Comparison of ENCODE assay signal across 13 cellular contexts in genomic region chr1:168708698-168709406, GRCh38. TPM values are rescaled to one million over a fixed set of nuclear protein-coding genes. Genes with fewer than 3 reads are reported as not detected.
A peak's percentile ranks its signal among the peaks of the same experiment; 100 is the strongest.
DNase-seq lines count a peak whose midpoint lies in the region; ATAC-seq, FAIRE-seq and TF ChIP-seq lines count a peak whose summit lies in the region.
"Had no signal": no experiment of that assay in that cellular context is flagged by ENCODE, and none has a peak within 500 bp of the region (broad histone marks: within the 10 kb centered on the region; RNA-seq: fewer than 3 reads in every experiment).

No MANE protein-coding gene starts in this region.

- peak; percentile 54 for ATAC-seq in HepG2
- ATAC-seq in right lobe of liver = no peak
- ATAC-seq in Right ventricle myocardium superior (ENCODE audit: poor library complexity) = peak; percentile 67
- ATAC-seq in activated CD8-positive, alpha-beta memory T cell treated with anti-CD3 and anti-CD28 coated beads, Interleukin-2, amount 10 ng/mL, durations not matched to agents 7 days and 5 days = no peak
- no peak for ATAC-seq in GM18907 (IDR thresholded peaks at IDR 0.05; ENCODE audit: unreplicated experiment)

- in situ Hi-C loops in HepG2 (cut with HindIII; ENCODE audit: extremely low pct_ligation_motif_present, low pct_unique_long_range_greater_than_20kb) = no loop called here

- intact Hi-C loops in HepG2 (cut with micrococcal nuclease; ENCODE audit: unreplicated experiment) = no loop called here
- intact Hi-C loops in right lobe of liver (cut with DNase I) = no loop called here
- intact Hi-C loops in Right ventricle myocardium superior (cut with DNase I) = no loop called here

- no peaks in the 10 kb centered on the region for H4K20me1 ChIP-seq in HepG2 (ENCODE audit: insufficient read depth, low read length)

- no peak overlapping the region for H3K4me3 Mint-ChIP-seq in osteocyte (ENCODE audit: unreplicated experiment)
- no peak overlapping the region for H3K4me3 Mint-ChIP-seq in activated CD8-positive, alpha-beta memory T cell treated with anti-CD3 and anti-CD28 coated beads, Interleukin-2, amount 10 ng/mL, durations not matched to agents 7 days and 5 days

- H2AFZ ChIP-seq in HepG2 (ENCODE audit: low read length) = no peak overlapping the region

- H3K9me3 ChIP-seq in HepG2 (ENCODE audit: low read length) (no peaks in the 10 kb centered on the region), right lobe of liver (no peaks in the 10 kb centered on the region)

- no TSS peak for BruUV-seq in HepG2 (replicated peaks; lab: Mats Ljungman, UMichigan)

- DNase-seq in HepG2 (ENCODE audit: low spot score) (no peak), right lobe of liver (no peak), Right ventricle myocardium superior (no peak), osteocyte (ENCODE audit: extremely low spot score, unreplicated experiment) (no peak), AG08396 (ENCODE audit: low spot score) (no peak)
- DNase-seq in activated CD8-positive, alpha-beta memory T cell treated with anti-CD3 and anti-CD28 coated beads, Interleukin-2, amount 10 ng/mL, durations not matched to agents 7 days and 5 days = no peak
- no peak for DNase-seq in activated CD4-positive, alpha-beta T cell treated with anti-CD3 and anti-CD28 coated beads, Interleukin-2, amount 50 U/mL, for 4 hours
- DNase-seq: activated CD4-positive, CD25-positive, alpha-beta regulatory T cell; cortex of kidney; NCI-H1092; SW 1271 had no signal

- no peaks in the 10 kb centered on the region for H3K36me3 Mint-ChIP-seq in osteocyte (ENCODE audit: unreplicated experiment)
- no peaks in the 10 kb centered on the region for H3K36me3 Mint-ChIP-seq in activated CD8-positive, alpha-beta memory T cell treated with anti-CD3 and anti-CD28 coated beads, Interleukin-2, amount 10 ng/mL, durations not matched to agents 7 days and 5 days

- H3K4me2 ChIP-seq in HepG2 (ENCODE audit: low read depth, low read length) = peak overlapping the region; percentile 56; the same call in 1 of the 2 replicates

- peak overlapping the region; percentile 97 for H3K27ac Mint-ChIP-seq in osteocyte (ENCODE audit: unreplicated experiment)
- no peak overlapping the region for H3K27ac Mint-ChIP-seq in activated CD8-positive, alpha-beta memory T cell treated with anti-CD3 and anti-CD28 coated beads, Interleukin-2, amount 10 ng/mL, durations not matched to agents 7 days and 5 days

- TF ChIP-seq CTCF in HepG2 (CRISPR knock-in tag; IDR thresholded peaks at IDR 0.05) (no peak), right lobe of liver (IDR thresholded peaks at IDR 0.05) (no peak), osteocyte (IDR thresholded peaks at IDR 0.05) (no peak)

- TF ChIP-seq EP300 in HepG2 (IDR thresholded peaks at IDR 0.05; ENCODE audit: low read depth in 2 of 2, low read length in 2 of 2) (no peak), HepG2 (CRISPR knock-in tag; IDR thresholded peaks at IDR 0.05; ENCODE audit: borderline replicate concordance) (no peak)

- H3K9me3 Mint-ChIP-seq in osteocyte (ENCODE audit: unreplicated experiment) = peaks cover 3% of the 10 kb centered on the region
- H3K9me3 Mint-ChIP-seq in activated CD8-positive, alpha-beta memory T cell treated with anti-CD3 and anti-CD28 coated beads, Interleukin-2, amount 10 ng/mL, durations not matched to agents 7 days and 5 days (ENCODE audit: low read depth) = no peaks in the 10 kb centered on the region

- H3K27me3 ChIP-seq in HepG2 (ENCODE audit: control insufficient read depth in 1 of 2, insufficient read depth in 2 of 2, low read length in 2 of 2) (peaks cover 0 to 5% of the 10 kb centered on the region in 2 experiments; a peak in 3 of 5 replicates), right lobe of liver (no peaks in the 10 kb centered on the region)

- H3K4me3 ChIP-seq in HepG2 (replicated peaks in 1 of 3; ENCODE audit: insufficient read depth in 1 of 3, low read depth in 2 of 3, low read length in 3 of 3) = no peak overlapping the region
- H3K4me3 ChIP-seq in right lobe of liver = no peak overlapping the region

- no peak for FAIRE-seq in HepG2 (lab: Jason Lieb, UNC)
- FAIRE-seq: A204.1 had no signal

- H3K4me1 ChIP-seq in HepG2 (ENCODE audit: insufficient read depth, low read length) (peaks cover 15% of the 10 kb centered on the region), right lobe of liver (no peaks in the 10 kb centered on the region)

- no peaks in the 10 kb centered on the region for H3K79me2 ChIP-seq in HepG2 (ENCODE audit: insufficient read depth, low read length)

- no peak for TF ChIP-seq RAD21 in HepG2 (CRISPR knock-in tag; IDR thresholded peaks at IDR 0.05)

- H3K4me1 Mint-ChIP-seq in osteocyte (ENCODE audit: unreplicated experiment) = peaks cover 34% of the 10 kb centered on the region
- H3K4me1 Mint-ChIP-seq in activated CD8-positive, alpha-beta memory T cell treated with anti-CD3 and anti-CD28 coated beads, Interleukin-2, amount 10 ng/mL, durations not matched to agents 7 days and 5 days = no peaks in the 10 kb centered on the region

- H3K27ac ChIP-seq in HepG2 (ENCODE audit: extremely low read length, insufficient read depth, low read length) = no peak overlapping the region
- no peak overlapping the region for H3K27ac ChIP-seq in right lobe of liver

- H3K36me3 ChIP-seq in HepG2 (replicated peaks in 1 of 2; ENCODE audit: control insufficient read depth in 1 of 2, insufficient read depth in 2 of 2, low read length in 2 of 2) (no peaks in the 10 kb centered on the region), right lobe of liver (no peaks in the 10 kb centered on the region)

- CTCF ChIA-PET in HepG2 (lab: Yijun Ruan, JAX; ENCODE audit: low intra/inter-chr PET ratio, low total read pairs) = no interaction called here
- CTCF ChIA-PET in activated CD8-positive, alpha-beta memory T cell treated with anti-CD3 and anti-CD28 coated beads, Interleukin-2, amount 10 ng/mL, durations not matched to agents 7 days and 5 days (lab: Charles Lee) = no interaction called here

- H3K9ac ChIP-seq in HepG2 (ENCODE audit: insufficient read depth, low read depth, low read length) = no peak overlapping the region

- no peaks in the 10 kb centered on the region for H3K27me3 Mint-ChIP-seq in osteocyte (ENCODE audit: unreplicated experiment)
- peaks cover 2% of the 10 kb centered on the region for H3K27me3 Mint-ChIP-seq in activated CD8-positive, alpha-beta memory T cell treated with anti-CD3 and anti-CD28 coated beads, Interleukin-2, amount 10 ng/mL, durations not matched to agents 7 days and 5 days

- 68% methylated on average over 1 of the region's 1 CpG for WGBS in HepG2 (ENCODE audit: low lambda C conversion rate)
- WGBS in right lobe of liver (ENCODE audit: insufficient coverage, low coverage, low lambda C conversion rate, missing lambda C conversion rate) = 73% methylated on average over 1 of the region's 1 CpG

- POLR2A ChIA-PET in HepG2 (lab: Yijun Ruan, JAX) = interaction anchor here (1.4 kb wide), 1 partner anchor 19 kb away, joined by 4 read pairs; no protein-coding TSS in a partner anchor

- TF ChIP-seq POLR2A in HepG2 (IDR thresholded peaks at IDR 0.05; ENCODE audit: insufficient read depth in 1 of 2, low read depth in 2 of 2, low read length in 2 of 2) (no peak), right lobe of liver (IDR thresholded peaks at IDR 0.05) (no peak)

TF ChIP-seq in HepG2, 621 proteins besides CTCF, POLR2A, EP300 and RAD21 (continues in another document):
- no peak for TF ChIP-seq ZNF451 (CRISPR knock-in tag; IDR thresholded peaks at IDR 0.05)
- TF ChIP-seq RFX1 (IDR thresholded peaks at IDR 0.05) = no peak
- TF ChIP-seq NFE2 (CRISPR knock-in tag; IDR thresholded peaks at IDR 0.05) = no peak
- TF ChIP-seq ZSCAN31 (CRISPR knock-in tag; IDR thresholded peaks at IDR 0.05; ENCODE audit: low read depth) = no peak
- no peak for TF ChIP-seq REL (CRISPR knock-in tag; conservative IDR thresholded peaks at IDR 0.05)
- TF ChIP-seq BCL6 (CRISPR knock-in tag; IDR thresholded peaks at IDR 0.05) = no peak
- TF ChIP-seq ZNF850 (CRISPR knock-in tag; conservative IDR thresholded peaks at IDR 0.05) = no peak

RNA-seq across cellular contexts. Expression of gene DPT, which starts 20.2 kb away (rescaled TPM):
- not detected in 2 replicates for total RNA-seq in HepG2 (2016; rRNA removed; fragmentation: Illumina TruSeq; extraction: Trizol)
- not detected in 2 replicates for total RNA-seq in HepG2 (2016; cell fraction: cytosol; rRNA removed; fragmentation: Illumina TruSeq; extraction: Trizol; ENCODE audit: low read depth)
- not detected in 2 replicates for total RNA-seq in HepG2 (2016; cell fraction: insoluble cytoplasmic fraction; rRNA removed; fragmentation: Illumina TruSeq; extraction: Trizol)
- not detected in 2 replicates for total RNA-seq in HepG2 (2016; cell fraction: membrane; rRNA removed; fragmentation: Illumina TruSeq; extraction: Trizol)
- not detected in 2 replicates for total RNA-seq in HepG2 (2016; cell fraction: nucleus; rRNA removed; fragmentation: Illumina TruSeq; extraction: Trizol)
- 0.04 TPM in 1 of 2 replicates, not detected in the other for polyA plus RNA-seq in HepG2 (2011; rRNA removed)
- polyA plus RNA-seq in HepG2 (2011; cell fraction: cytosol; rRNA removed) = not detected in 2 replicates
- not detected in 2 replicates for polyA plus RNA-seq in HepG2 (2011; cell fraction: nucleus; rRNA removed)
- not detected in 2 replicates for polyA plus RNA-seq in HepG2 (2012)
- polyA plus RNA-seq in HepG2 (2016; cell fraction: cytosol; fragmentation: Illumina TruSeq; extraction: Trizol; ENCODE audit: low read depth) = not detected in 2 replicates
- not detected in 2 replicates for polyA plus RNA-seq in HepG2 (2016; cell fraction: insoluble cytoplasmic fraction; fragmentation: Illumina TruSeq; extraction: Trizol; ENCODE audit: low read depth)
- not detected in 2 replicates for polyA plus RNA-seq in HepG2 (2016; cell fraction: membrane; fragmentation: Illumina TruSeq; extraction: Trizol; ENCODE audit: low read depth)
- not detected in 2 replicates for polyA plus RNA-seq in HepG2 (2016; cell fraction: nucleus; fragmentation: Illumina TruSeq; extraction: Trizol; ENCODE audit: insufficient read depth, low read depth)
- not detected in 2 replicates for polyA minus RNA-seq in HepG2 (2011; rRNA and poly(A)+ RNA removed; ENCODE audit: low replicate concordance)
- polyA minus RNA-seq in HepG2 (2011; cell fraction: cytosol; rRNA and poly(A)+ RNA removed) = not detected in 2 replicates
- polyA minus RNA-seq in HepG2 (2011; cell fraction: nucleus; rRNA and poly(A)+ RNA removed) = not detected in 2 replicates
- total RNA-seq in right lobe of liver = 1 to 10 TPM in 5 of 6 experiments, under 1 TPM in 1; 0.88 to 3.0 (median 1.9) TPM
- 25.1 TPM for total RNA-seq in Right ventricle myocardium superior
- total RNA-seq in osteocyte = 1.1 and 1.4 TPM in 2 replicates
- total RNA-seq in activated CD8-positive, alpha-beta memory T cell treated with anti-CD3 and anti-CD28 coated beads, Interleukin-2, amount 10 ng/mL, durations not matched to agents 7 days and 5 days = not detected

Comparison
In these comparisons a context has a peak if more than half of its experiments do, and no peak if none do; other contexts are left out.
1. ATAC-seq: peak in HepG2 (single experiment) and Right ventricle myocardium superior (single experiment); none in right lobe of liver (0 of 4), activated CD8-positive, alpha-beta memory T cell treated with anti-CD3 and anti-CD28 coated beads, Interleukin-2, amount 10 ng/mL, durations not matched to agents 7 days and 5 days (single experiment) and GM18907 (single experiment).